In the genomic region with DNA sequence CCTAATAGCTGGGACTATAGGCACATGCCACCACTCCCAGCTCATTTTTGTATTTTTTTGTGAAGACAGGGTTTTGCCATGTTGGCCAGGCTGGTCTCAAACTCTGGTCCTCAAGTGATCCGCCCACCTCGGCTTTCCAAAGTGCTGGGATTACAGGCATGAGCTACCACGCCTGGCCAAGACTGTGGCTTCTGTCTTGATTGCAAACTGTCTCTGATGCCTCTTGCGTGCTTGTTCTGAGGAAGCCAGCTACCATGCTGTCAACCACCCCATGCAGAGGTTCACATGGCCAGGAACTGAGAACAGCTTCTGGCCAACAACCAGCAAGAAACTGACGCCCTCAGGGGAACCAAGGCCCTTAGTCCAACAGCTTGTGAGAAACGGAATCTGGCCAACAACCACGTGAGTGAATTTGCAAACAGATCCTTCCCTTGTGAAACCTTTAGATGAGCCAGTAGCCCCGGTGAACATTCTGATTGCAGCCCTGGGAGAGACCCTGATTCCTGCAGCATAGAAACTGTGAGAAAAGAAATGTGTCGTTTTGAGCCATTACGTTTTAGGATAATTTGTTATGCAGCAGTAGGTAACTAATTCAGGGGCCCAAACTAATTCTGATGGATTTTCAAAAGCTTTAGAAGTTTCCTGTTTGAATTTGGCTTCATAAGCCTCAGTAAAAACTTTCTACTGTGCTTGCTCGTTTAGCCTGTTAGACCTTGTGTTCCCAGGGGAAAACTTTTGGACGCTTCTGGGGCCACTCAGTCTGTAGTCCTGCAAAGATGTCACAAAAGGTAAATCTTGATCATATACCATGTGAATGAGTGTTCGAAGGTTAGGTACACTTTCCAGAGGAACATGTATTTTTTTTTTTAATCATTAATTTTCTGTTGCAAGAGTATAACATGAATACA, we compare ENCODE assay signal across 1 cellular context.
TF ChIP-seq lines count a peak whose summit lies in the region.

No MANE protein-coding gene starts in this region.

TF ChIP-seq in GM12878, 131 proteins besides CTCF, POLR2A, EP300 and RAD21 (continued from another document):
- TF ChIP-seq, protein P1, sequence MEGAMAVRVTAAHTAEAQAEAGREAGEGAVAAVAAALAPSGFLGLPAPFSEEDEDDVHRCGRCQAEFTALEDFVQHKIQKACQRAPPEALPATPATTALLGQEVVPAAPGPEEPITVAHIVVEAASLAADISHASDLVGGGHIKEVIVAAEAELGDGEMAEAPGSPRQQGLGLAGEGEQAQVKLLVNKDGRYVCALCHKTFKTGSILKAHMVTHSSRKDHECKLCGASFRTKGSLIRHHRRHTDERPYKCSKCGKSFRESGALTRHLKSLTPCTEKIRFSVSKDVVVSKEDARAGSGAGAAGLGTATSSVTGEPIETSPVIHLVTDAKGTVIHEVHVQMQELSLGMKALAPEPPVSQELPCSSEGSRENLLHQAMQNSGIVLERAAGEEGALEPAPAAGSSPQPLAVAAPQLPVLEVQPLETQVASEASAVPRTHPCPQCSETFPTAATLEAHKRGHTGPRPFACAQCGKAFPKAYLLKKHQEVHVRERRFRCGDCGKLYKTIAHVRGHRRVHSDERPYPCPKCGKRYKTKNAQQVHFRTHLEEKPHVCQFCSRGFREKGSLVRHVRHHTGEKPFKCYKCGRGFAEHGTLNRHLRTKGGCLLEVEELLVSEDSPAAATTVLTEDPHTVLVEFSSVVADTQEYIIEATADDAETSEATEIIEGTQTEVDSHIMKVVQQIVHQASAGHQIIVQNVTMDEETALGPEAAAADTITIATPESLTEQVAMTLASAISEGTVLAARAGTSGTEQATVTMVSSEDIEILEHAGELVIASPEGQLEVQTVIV (IDR thresholded peaks at IDR 0.05; ENCODE audit: borderline replicate concordance, partially characterized antibody): no peak
- TF ChIP-seq NRF1 (conservative IDR thresholded peaks at IDR 0.05; ENCODE audit: low read depth, low read length) (no peak), SRF (IDR thresholded peaks at IDR 0.05; ENCODE audit: low read depth in 2 of 2, low read length in 2 of 2) (no peak), TCF3 (IDR thresholded peaks at IDR 0.05; ENCODE audit: borderline replicate concordance, insufficient read depth, low read depth, low read length) (no peak), POLR2AphosphoS5 (IDR thresholded peaks at IDR 0.05; ENCODE audit: low read length) (peak; percentile 69), SMAD1 (IDR thresholded peaks at IDR 0.05; ENCODE audit: low read depth, partially characterized antibody) (no peak), CEBPB (IDR thresholded peaks at IDR 0.05; ENCODE audit: borderline replicate concordance in 1 of 2, low read depth in 2 of 2, low read length in 2 of 2) (no peak), ZNF384 (IDR thresholded peaks at IDR 0.05; ENCODE audit: borderline replicate concordance, low read depth, low read length) (no peak; the same call in 1 of the 2 replicates), NFXL1 (IDR thresholded peaks at IDR 0.05; ENCODE audit: borderline replicate concordance) (no peak), CBX3 (IDR thresholded peaks at IDR 0.05; ENCODE audit: borderline replicate concordance, low read depth) (no peak), FOXM1 (IDR thresholded peaks at IDR 0.05; ENCODE audit: low read depth, low read length) (0 out of 2 replicates have a peak, but pooled peaks have one; percentile 38), SUZ12 (IDR thresholded peaks at IDR 0.05; ENCODE audit: unreplicated experiment) (no peak), ASH2L (IDR thresholded peaks at IDR 0.05; ENCODE audit: borderline replicate concordance, low read depth) (no peak), NR2C1 (IDR thresholded peaks at IDR 0.05) (no peak), POU2F2 (IDR thresholded peaks at IDR 0.05; ENCODE audit: borderline replicate concordance, low read depth, low read length) (no peak), RFX5 (IDR thresholded peaks at IDR 0.05; ENCODE audit: low read depth, low read length) (no peak)
- TF ChIP-seq, protein P2, sequence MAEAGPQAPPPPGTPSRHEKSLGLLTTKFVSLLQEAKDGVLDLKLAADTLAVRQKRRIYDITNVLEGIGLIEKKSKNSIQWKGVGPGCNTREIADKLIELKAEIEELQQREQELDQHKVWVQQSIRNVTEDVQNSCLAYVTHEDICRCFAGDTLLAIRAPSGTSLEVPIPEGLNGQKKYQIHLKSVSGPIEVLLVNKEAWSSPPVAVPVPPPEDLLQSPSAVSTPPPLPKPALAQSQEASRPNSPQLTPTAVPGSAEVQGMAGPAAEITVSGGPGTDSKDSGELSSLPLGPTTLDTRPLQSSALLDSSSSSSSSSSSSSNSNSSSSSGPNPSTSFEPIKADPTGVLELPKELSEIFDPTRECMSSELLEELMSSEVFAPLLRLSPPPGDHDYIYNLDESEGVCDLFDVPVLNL (IDR thresholded peaks at IDR 0.05; ENCODE audit: low read depth, low read length): no peak
